In genomic region chr11:36289226-36289852, GRCh38 we compare ENCODE assay signal across 1 cellular context.
A peak's percentile ranks its signal among the peaks of the same experiment; 100 is the strongest.
TF ChIP-seq lines count a peak whose summit lies in the region.

Gene COMMD9 (minus strand): TSS chr11:36289424. CDS start chr11:36289412, 12 bp downstream.

TF ChIP-seq in HepG2, 621 proteins besides CTCF, POLR2A, EP300 and RAD21 (continued from another document and continues in another):
- TF ChIP-seq ZSCAN25 (CRISPR knock-in tag; IDR thresholded peaks at IDR 0.05) (0 out of 2 replicates have a peak, but pooled peaks have one; percentile 22), PATZ1 (CRISPR knock-in tag; IDR thresholded peaks at IDR 0.05) (no peak), GLMP (CRISPR knock-in tag; IDR thresholded peaks at IDR 0.05; ENCODE audit: borderline replicate concordance) (no peak), ZNF746 (CRISPR knock-in tag; IDR thresholded peaks at IDR 0.05) (no peak), ZNF317 (CRISPR knock-in tag; IDR thresholded peaks at IDR 0.05) (no peak), CENPX (CRISPR knock-in tag; IDR thresholded peaks at IDR 0.05) (no peak), NCOR1 (IDR thresholded peaks at IDR 0.05; ENCODE audit: borderline replicate concordance, low read length) (no peak; the same call in 1 of the 2 replicates), CAMTA2 (CRISPR knock-in tag; IDR thresholded peaks at IDR 0.05; ENCODE audit: borderline replicate concordance) (no peak), FOXA1 (IDR thresholded peaks at IDR 0.05) (no peak), FOXA1 (CRISPR knock-in tag; IDR thresholded peaks at IDR 0.05) (peak; percentile 25; the same call in 1 of the 2 replicates), TBX3 (IDR thresholded peaks at IDR 0.05; ENCODE audit: borderline replicate concordance) (no peak), NPAS2 (CRISPR knock-in tag; IDR thresholded peaks at IDR 0.05; ENCODE audit: borderline replicate concordance) (no peak), ZFP36L1 (CRISPR knock-in tag; IDR thresholded peaks at IDR 0.05) (no peak), ZNF775 (CRISPR knock-in tag; IDR thresholded peaks at IDR 0.05; ENCODE audit: borderline replicate concordance) (no peak), ZSCAN31 (CRISPR knock-in tag; IDR thresholded peaks at IDR 0.05; ENCODE audit: low read depth) (peak; percentile 39; the same call in 1 of the 2 replicates), HNRNPUL1 (IDR thresholded peaks at IDR 0.05; ENCODE audit: low read depth, low read length) (no peak), TRIM22 (IDR thresholded peaks at IDR 0.05) (no peak), ZNF224 (CRISPR knock-in tag; IDR thresholded peaks at IDR 0.05) (no peak), STAT6 (CRISPR knock-in tag; IDR thresholded peaks at IDR 0.05; ENCODE audit: borderline replicate concordance) (no peak), SMARCE1 (IDR thresholded peaks at IDR 0.05; ENCODE audit: borderline replicate concordance) (no peak), FOSL1 (CRISPR knock-in tag; IDR thresholded peaks at IDR 0.05; ENCODE audit: borderline replicate concordance) (no peak), ETV5 (CRISPR knock-in tag; IDR thresholded peaks at IDR 0.05; ENCODE audit: borderline replicate concordance) (no peak), ZMAT3 (CRISPR knock-in tag; conservative IDR thresholded peaks at IDR 0.05) (0 out of 2 replicates have a peak, but pooled peaks have one; percentile 21), ZNF143 (CRISPR knock-in tag; IDR thresholded peaks at IDR 0.05) (peak; percentile 99), SP2 (CRISPR knock-in tag; IDR thresholded peaks at IDR 0.05) (no peak), NFRKB (IDR thresholded peaks at IDR 0.05) (peak; percentile 68; the same call in 1 of the 2 replicates), PPARG (CRISPR knock-in tag; conservative IDR thresholded peaks at IDR 0.05) (no peak), E2F2 (CRISPR knock-in tag; IDR thresholded peaks at IDR 0.05; ENCODE audit: borderline replicate concordance) (no peak), ZFP36L2 (CRISPR knock-in tag; IDR thresholded peaks at IDR 0.05) (no peak), ZNF343 (CRISPR knock-in tag; IDR thresholded peaks at IDR 0.05) (no peak), FOXP4 (CRISPR knock-in tag; IDR thresholded peaks at IDR 0.05) (peak; percentile 50), ZNF609 (CRISPR knock-in tag; IDR thresholded peaks at IDR 0.05; ENCODE audit: borderline replicate concordance) (no peak), CCDC6 (CRISPR knock-in tag; IDR thresholded peaks at IDR 0.05) (no peak; the same call in 1 of the 2 replicates), ZNF550 (CRISPR knock-in tag; IDR thresholded peaks at IDR 0.05; ENCODE audit: borderline replicate concordance) (no peak), ZNF441 (CRISPR knock-in tag; IDR thresholded peaks at IDR 0.05; ENCODE audit: borderline replicate concordance) (no peak), CHD2 (IDR thresholded peaks at IDR 0.05; ENCODE audit: low read depth, low read length) (peak; percentile 62; the same call in 1 of the 2 replicates), MBNL3 (CRISPR knock-in tag; conservative IDR thresholded peaks at IDR 0.05) (no peak), DDIT3 (CRISPR knock-in tag; IDR thresholded peaks at IDR 0.05) (no peak), AHR (CRISPR knock-in tag; IDR thresholded peaks at IDR 0.05) (no peak), ARNT (IDR thresholded peaks at IDR 0.05) (no peak), ZBTB1 (CRISPR knock-in tag; IDR thresholded peaks at IDR 0.05; ENCODE audit: borderline replicate concordance) (no peak), CERS6 (CRISPR knock-in tag; IDR thresholded peaks at IDR 0.05) (no peak), MIER3 (CRISPR knock-in tag; IDR thresholded peaks at IDR 0.05; ENCODE audit: borderline replicate concordance) (peak; percentile 92; the same call in 1 of the 2 replicates), HNRNPL (IDR thresholded peaks at IDR 0.05; ENCODE audit: low read depth, low read length) (no peak), HMGA1 (CRISPR knock-in tag; conservative IDR thresholded peaks at IDR 0.05) (no peak), FOXM1 (CRISPR knock-in tag; IDR thresholded peaks at IDR 0.05) (no peak), DMAP1 (CRISPR knock-in tag; IDR thresholded peaks at IDR 0.05) (peak; percentile 89), RBAK (CRISPR knock-in tag; IDR thresholded peaks at IDR 0.05) (no peak), GMEB1 (CRISPR knock-in tag; IDR thresholded peaks at IDR 0.05; ENCODE audit: borderline replicate concordance) (peak; percentile 66; the same call in 1 of the 2 replicates), ZBTB7A (CRISPR knock-in tag; IDR thresholded peaks at IDR 0.05) (no peak; the same call in 1 of the 2 replicates), ZNF563 (CRISPR knock-in tag; IDR thresholded peaks at IDR 0.05) (no peak)
